ENCODE assay signal across 9 cellular contexts in the genomic region with DNA sequence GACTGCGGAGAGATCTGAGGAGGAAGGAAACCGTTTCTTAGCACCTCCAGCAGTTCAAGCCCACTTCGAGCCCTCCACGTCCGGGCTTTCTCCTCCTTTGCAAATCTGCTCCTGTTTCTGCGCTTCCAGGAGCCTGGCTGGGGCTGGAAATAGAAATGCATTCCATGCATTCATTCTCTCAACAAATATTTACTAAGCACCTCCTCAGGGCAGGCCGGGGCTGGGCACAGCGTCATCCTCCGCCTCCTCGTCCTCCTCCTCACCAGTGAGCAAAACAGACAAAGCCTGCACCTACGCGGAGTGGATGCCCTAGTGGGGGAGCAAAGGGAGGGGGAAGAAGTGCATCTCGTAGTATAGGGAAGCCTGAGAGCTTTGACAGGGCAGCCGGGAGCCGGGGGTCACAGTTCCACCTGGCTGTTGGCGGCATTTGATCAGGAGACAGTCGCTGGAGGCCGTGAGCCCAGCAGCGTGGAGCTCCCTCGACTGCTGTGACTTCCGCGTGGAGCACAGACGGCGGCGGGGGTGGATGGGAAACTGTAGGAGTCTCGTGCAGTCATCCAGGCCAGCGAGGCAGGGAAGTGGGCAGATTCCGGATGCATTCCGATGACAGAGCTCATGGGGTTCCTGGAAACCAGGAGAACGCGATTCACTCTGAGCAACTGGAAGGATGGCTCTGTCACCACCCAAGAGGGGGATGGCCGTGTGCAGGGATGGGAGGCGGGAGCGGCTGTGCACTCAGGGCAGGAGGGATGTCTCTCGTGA.
DNase-seq lines count a peak whose midpoint lies in the region; ATAC-seq, FAIRE-seq and TF ChIP-seq lines count a peak whose summit lies in the region.
"Had no signal": no experiment of that assay in that cellular context is flagged by ENCODE, and none has a peak within 500 bp of the region (broad histone marks: within the 10 kb centered on the region; RNA-seq: fewer than 3 reads in every experiment).

No MANE protein-coding gene starts in this region.

- peaks cover 15% of the 10 kb centered on the region for H3K9me3 Mint-ChIP-seq in T-helper 2 cell treated with Interferon-gamma antibody and Interleukin-4, amounts not matched to agents 5 μg/mL and 100 μg/mL, for 36 hours

- H3K4me3 ChIP-seq in AG10803 (ENCODE audit: low read length) (peak overlapping the region; percentile 51), H1 (ENCODE audit: extremely low read depth in 1 of 4, insufficient read depth in 2 of 4, low read depth in 3 of 4, low read length in 4 of 4) (no peak overlapping the region; a peak in 2 of 8 replicates)
- H3K4me3 ChIP-seq: GM12878 had no signal

- no peak overlapping the region for H3K56ac ChIP-seq in H1 (replicated peaks; ENCODE audit: insufficient read length, low read depth, low read length)

- TF ChIP-seq CTCF in AG10803 (conservative IDR thresholded peaks at IDR 0.05; ENCODE audit: low read length) (no peak), H1 (IDR thresholded peaks at IDR 0.05; ENCODE audit: control extremely low read depth in 1 of 3, insufficient read depth in 1 of 3, low read depth in 1 of 3, low read length in 3 of 3) (no peak)

- TF ChIP-seq RAD21 in H1 (IDR thresholded peaks at IDR 0.05 in 1 of 2, conservative IDR thresholded peaks at IDR 0.05 in 1 of 2; ENCODE audit: low read depth in 2 of 2, low read length in 2 of 2): no peak

- peaks cover 18% of the 10 kb centered on the region; the same call in 1 of the 2 replicates for H3K23me2 ChIP-seq in H1 (ENCODE audit: low read depth, low read length)

- H3K27ac Mint-ChIP-seq in T-helper 2 cell treated with Interferon-gamma antibody and Interleukin-4, amounts not matched to agents 5 μg/mL and 100 μg/mL, for 36 hours: no peak overlapping the region

- no peak overlapping the region for H3K4me3 Mint-ChIP-seq in T-helper 2 cell treated with Interferon-gamma antibody and Interleukin-4, amounts not matched to agents 5 μg/mL and 100 μg/mL, for 36 hours

- no peak for TF ChIP-seq EP300 in H1 (IDR thresholded peaks at IDR 0.05; ENCODE audit: borderline replicate concordance in 1 of 2, low read depth in 2 of 2, low read length in 2 of 2)

- peak overlapping the region; percentile 8 for H3K4ac ChIP-seq in H1 (replicated peaks; ENCODE audit: insufficient read length, low read depth, low read length)

- H3K23ac ChIP-seq in H1 (ENCODE audit: insufficient read length): no peak overlapping the region

- no peak for FAIRE-seq in H1 (lab: Jason Lieb, UNC)
- FAIRE-seq: GM12878 had no signal

- H3K27me3 ChIP-seq in H1 (replicated peaks in 1 of 4; ENCODE audit: control insufficient read depth in 3 of 4, extremely low read depth in 1 of 4, insufficient read depth in 3 of 4, low read length in 3 of 4): no peaks in the 10 kb centered on the region; a peak in 1 of 7 replicates

- peaks cover 2% of the 10 kb centered on the region; the same call in 1 of the 2 replicates for H3K79me1 ChIP-seq in H1 (ENCODE audit: low read depth, low read length)

- peak overlapping the region; percentile 46; the same call in 1 of the 2 replicates for H2AFZ ChIP-seq in H1 (ENCODE audit: low read length)

- CTCF ChIA-PET in H1 (lab: Charles Lee; ENCODE audit: partially characterized antibody): interaction anchor here (0.7 to 1.6 kb wide), 5 partner anchors 10 to 28 kb away, joined by 3 read pairs; no protein-coding TSS in a partner anchor

- peaks cover 0 to 14% (median 9%) of the 10 kb centered on the region in 4 experiments; a peak in 6 of 7 replicates for H3K4me1 ChIP-seq in H1 (replicated peaks in 1 of 4; ENCODE audit: control insufficient read depth in 3 of 4, insufficient read depth in 4 of 4, low read length in 3 of 4)

- H4K91ac ChIP-seq in H1 (replicated peaks; ENCODE audit: insufficient read length, low read length): peak overlapping the region; percentile 44

- peak overlapping the region; percentile 46; the same call in 1 of the 2 replicates for H2BK5ac ChIP-seq in H1 (ENCODE audit: low read depth, low read length)

- H3K9me3 ChIP-seq in H1 (ENCODE audit: insufficient read depth in 2 of 2, low read depth in 1 of 2, low read length in 1 of 2): no peaks in the 10 kb centered on the region; a peak in 1 of 4 replicates

- H3K14ac ChIP-seq in H1 (ENCODE audit: insufficient read length): no peak overlapping the region

- H2AK5ac ChIP-seq in H1 (ENCODE audit: low read depth, low read length): no peak overlapping the region

- H4K20me1 ChIP-seq in H1 (replicated peaks in 1 of 2; ENCODE audit: control insufficient read depth in 1 of 2, insufficient read depth in 2 of 2, low read length in 2 of 2): peaks cover 0 to 2% of the 10 kb centered on the region in 2 experiments

- 58% methylated on average over 31 of the region's 35 CpGs; no CpG with 5 or more reads in 1 of the 2 experiments for WGBS in H1 (ENCODE audit: extremely low coverage in 1 of 2, insufficient coverage in 1 of 2, insufficient read length in 1 of 2, insufficient replicate concordance in 2 of 2, low coverage in 1 of 2, low lambda C conversion rate in 2 of 2, missing lambda C conversion rate in 1 of 2), 2 experiments

- H2BK20ac ChIP-seq in H1 (ENCODE audit: low read length): no peak overlapping the region

- H2BK120ac ChIP-seq in H1 (replicated peaks; ENCODE audit: low read depth, low read length): no peak overlapping the region

- H3K36me3 Mint-ChIP-seq in T-helper 2 cell treated with Interferon-gamma antibody and Interleukin-4, amounts not matched to agents 5 μg/mL and 100 μg/mL, for 36 hours (ENCODE audit: low read depth): no peaks in the 10 kb centered on the region

- no peaks in the 10 kb centered on the region for H3K4me1 Mint-ChIP-seq in T-helper 2 cell treated with Interferon-gamma antibody and Interleukin-4, amounts not matched to agents 5 μg/mL and 100 μg/mL, for 36 hours (ENCODE audit: low read depth)

- H3K27ac ChIP-seq in H1 (ENCODE audit: low read depth, low read length): no peak overlapping the region

- TF ChIP-seq POLR2A in H1 (IDR thresholded peaks at IDR 0.05; ENCODE audit: control extremely low read depth in 1 of 2, low read depth in 2 of 2, low read length in 2 of 2): no peak

- H3K18ac ChIP-seq in H1 (ENCODE audit: extremely low read depth, low read length): peak overlapping the region; percentile 73

- H3K79me2 ChIP-seq in H1 (ENCODE audit: control insufficient read depth in 1 of 2, insufficient read depth in 2 of 2, low read length in 2 of 2): no peaks in the 10 kb centered on the region

- POLR2A ChIA-PET in H1 (lab: Charles Lee; ENCODE audit: partially characterized antibody): interaction anchor here (0.9 to 1.2 kb wide), 2 partner anchors 10 to 17 kb away, joined by 3 to 4 read pairs; no protein-coding TSS in a partner anchor

- peak overlapping the region; percentile 76; the same call in 1 of the 2 replicates for H4K8ac ChIP-seq in H1 (ENCODE audit: extremely low read depth, insufficient read depth, low read length)

- DNase-seq in AG10803 (ENCODE audit: low read depth) (peak; percentile 94), NCI-H1092 (lab: John Stamatoyannopoulos, UW) (peak; percentile 38), H1 (ENCODE audit: low read depth in 1 of 2, low spot score in 2 of 2) (no peak), myocyte (ENCODE audit: low read depth) (peak; percentile 90), NCI-H774 (lab: John Stamatoyannopoulos, UW) (no peak)
- DNase-seq in T-helper 2 cell treated with Interferon-gamma antibody and Interleukin-4, amounts not matched to agents 5 μg/mL and 100 μg/mL, for 36 hours (ENCODE audit: low spot score): no peak

- no peak overlapping the region for H4K5ac ChIP-seq in H1 (ENCODE audit: insufficient read length, low read depth, low read length)

- H3K36me3 ChIP-seq in H1 (ENCODE audit: control insufficient read depth in 2 of 4, insufficient read depth in 4 of 4, low read length in 3 of 4): no peaks in the 10 kb centered on the region

- H3K4me2 ChIP-seq in H1 (ENCODE audit: insufficient read depth in 1 of 2, low read depth in 2 of 2, low read length in 2 of 2): peak overlapping the region in 1 of 2 experiments; percentile 45; a peak in 2 of 4 replicates

- H2BK12ac ChIP-seq in H1 (ENCODE audit: low read depth, low read length): peak overlapping the region; percentile 98; the same call in 1 of the 2 replicates

- no peak overlapping the region; a peak in 1 of 7 replicates for H3K9ac ChIP-seq in H1 (replicated peaks in 1 of 4; ENCODE audit: extremely low read depth in 1 of 4, low read depth in 3 of 4, low read length in 3 of 4)

- peak overlapping the region; percentile 72; the same call in 1 of the 2 replicates for H2BK15ac ChIP-seq in H1 (ENCODE audit: low read length)

- ATAC-seq in HG03095 (IDR thresholded peaks at IDR 0.05; ENCODE audit: unreplicated experiment) (no peak), GM18907 (IDR thresholded peaks at IDR 0.05; ENCODE audit: unreplicated experiment) (no peak)
- ATAC-seq: GM12878 had no signal

- no peaks in the 10 kb centered on the region for H3K27me3 Mint-ChIP-seq in T-helper 2 cell treated with Interferon-gamma antibody and Interleukin-4, amounts not matched to agents 5 μg/mL and 100 μg/mL, for 36 hours (ENCODE audit: low read depth)

TF ChIP-seq in H1, 55 proteins besides CTCF, POLR2A, EP300 and RAD21 (continues in another document):
- TF ChIP-seq TAF7 (optimal IDR thresholded peaks at IDR 0.05; ENCODE audit: borderline replicate concordance, low read depth, low read length): no peak
- TF ChIP-seq HDAC2 (IDR thresholded peaks at IDR 0.05; ENCODE audit: borderline replicate concordance in 1 of 2, low read depth in 2 of 2, low read length in 2 of 2): no peak
- TF ChIP-seq, protein P1, sequence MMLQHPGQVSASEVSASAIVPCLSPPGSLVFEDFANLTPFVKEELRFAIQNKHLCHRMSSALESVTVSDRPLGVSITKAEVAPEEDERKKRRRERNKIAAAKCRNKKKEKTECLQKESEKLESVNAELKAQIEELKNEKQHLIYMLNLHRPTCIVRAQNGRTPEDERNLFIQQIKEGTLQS (IDR thresholded peaks at IDR 0.05; ENCODE audit: insufficient read depth, low read depth, low read length): no peak
- TF ChIP-seq TAF1 (IDR thresholded peaks at IDR 0.05; ENCODE audit: low read depth, low read length): no peak
- TF ChIP-seq GTF2F1 (IDR thresholded peaks at IDR 0.05; ENCODE audit: borderline replicate concordance, low read depth, low read length): no peak
- TF ChIP-seq JUN (IDR thresholded peaks at IDR 0.05; ENCODE audit: low read depth, low read length): no peak
- TF ChIP-seq CHD1 (IDR thresholded peaks at IDR 0.05; ENCODE audit: low read depth, low read length): no peak
- TF ChIP-seq, protein P2, sequence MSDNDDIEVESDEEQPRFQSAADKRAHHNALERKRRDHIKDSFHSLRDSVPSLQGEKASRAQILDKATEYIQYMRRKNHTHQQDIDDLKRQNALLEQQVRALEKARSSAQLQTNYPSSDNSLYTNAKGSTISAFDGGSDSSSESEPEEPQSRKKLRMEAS (IDR thresholded peaks at IDR 0.05): peak; percentile 81; the same call in 1 of the 2 replicates
- no peak for TF ChIP-seq CTBP2 (IDR thresholded peaks at IDR 0.05; ENCODE audit: borderline replicate concordance, insufficient read depth, insufficient read length, low read length)
- no peak for TF ChIP-seq BCL11A (IDR thresholded peaks at IDR 0.05; ENCODE audit: low read depth in 2 of 2, low read length in 2 of 2)
- peak; percentile 64; the same call in 1 of the 2 replicates for TF ChIP-seq TEAD4 (IDR thresholded peaks at IDR 0.05; ENCODE audit: low read depth, low read length)

Comparison
In these comparisons a context has a peak if more than half of its experiments do, and no peak if none do; other contexts are left out.
1. DNase-seq: peak in AG10803 (single experiment), NCI-H1092 (single experiment) and myocyte (single experiment); none in H1 (0 of 2), NCI-H774 (single experiment) and T-helper 2 cell treated with Interferon-gamma antibody and Interleukin-4, amounts not matched to agents 5 μg/mL and 100 μg/mL, for 36 hours (single experiment).